In the genomic region with DNA sequence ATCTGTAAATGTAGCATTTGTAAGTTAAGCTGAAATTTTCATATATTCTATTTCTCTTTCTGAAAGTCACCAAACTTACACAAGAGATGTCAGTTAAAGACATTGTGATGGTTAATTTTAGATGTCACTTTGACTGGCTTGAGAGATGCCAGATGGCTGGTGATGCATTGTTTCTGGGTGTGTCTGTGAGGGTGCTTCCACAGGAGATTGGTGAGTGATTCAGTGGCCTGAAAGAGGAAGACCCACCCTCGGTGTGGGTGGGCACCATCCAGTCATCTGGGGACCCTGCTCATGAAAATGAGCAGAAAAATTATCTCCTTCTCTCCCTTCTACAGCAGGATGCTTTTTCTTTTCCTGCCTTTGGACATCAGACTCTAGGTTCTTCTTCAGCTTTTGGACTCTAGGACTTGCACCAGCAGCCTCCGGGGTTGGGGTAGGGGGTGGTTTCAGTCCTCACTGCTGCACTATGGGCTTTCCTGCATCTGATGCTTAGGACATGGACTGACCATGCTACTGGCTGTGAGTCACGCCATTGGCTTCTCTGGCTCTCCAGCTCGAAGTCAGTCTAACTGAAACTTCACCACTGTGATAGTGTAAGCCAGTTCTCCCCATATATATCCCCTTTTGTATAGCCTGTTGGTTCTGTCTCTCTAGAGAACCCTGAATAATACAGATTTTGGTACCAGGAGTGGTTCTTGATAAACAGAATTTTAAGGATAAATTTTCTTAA, we compare ENCODE assay signal across 9 cellular contexts. TPM values are rescaled to one million over a fixed set of nuclear protein-coding genes. Genes with fewer than 3 reads are reported as not detected.
DNase-seq lines count a peak whose midpoint lies in the region; ATAC-seq lines count a peak whose summit lies in the region.
"Had no signal": no experiment of that assay in that cellular context is flagged by ENCODE, and none has a peak within 500 bp of the region (broad histone marks: within the 10 kb centered on the region; RNA-seq: fewer than 3 reads in every experiment).

No MANE protein-coding gene starts in this region.

- peak; percentile 33 for DNase-seq in CD1c-positive myeloid dendritic cell (ENCODE audit: extremely low spot score)
- DNase-seq in activated T-cell treated with anti-CD3 and anti-CD28 coated beads, Interleukin-2, amount 50 U/mL, for 72 hours = peak; percentile 27 to 32
- peak; percentile 35 for DNase-seq in naive B cell
- DNase-seq in effector memory CD4-positive, alpha-beta T cell = no peak
- DNase-seq in OCI-M2 (lab: John Stamatoyannopoulos, UW; ENCODE audit: unreplicated experiment) = no peak

- peaks cover 0 to 2% of the 10 kb centered on the region in 2 donors for H3K9me3 Mint-ChIP-seq in activated T-cell treated with anti-CD3 and anti-CD28 coated beads, Interleukin-2, amount 50 U/mL, for 72 hours
- H3K9me3 Mint-ChIP-seq in naive B cell = peaks cover 0 to 12% (median 5%) of the 10 kb centered on the region in 7 donors

- peak overlapping the region; percentile 78 for H3K27ac Mint-ChIP-seq in activated T-cell treated with anti-CD3 and anti-CD28 coated beads, Interleukin-2, amount 50 U/mL, for 72 hours
- H3K27ac Mint-ChIP-seq in naive B cell = peak overlapping the region in 5 of 6 donors; percentile 79 to 92 (median 81)

- H3K4me1 Mint-ChIP-seq in activated T-cell treated with anti-CD3 and anti-CD28 coated beads, Interleukin-2, amount 50 U/mL, for 72 hours (ENCODE audit: low read depth) = peaks cover 31% of the 10 kb centered on the region
- peaks cover 52 to 63% (median 60%) of the 10 kb centered on the region in 3 donors for H3K4me1 Mint-ChIP-seq in naive B cell

- peak; percentile 38 for ATAC-seq in HG02852 (IDR thresholded peaks at IDR 0.05; ENCODE audit: unreplicated experiment)
- ATAC-seq in activated T-cell treated with anti-CD3 and anti-CD28 coated beads, Interleukin-2, amount 50 U/mL, for 72 hours (replicated peaks in 1 of 2) = peak; percentile 84 to 86
- peak; percentile 73 to 77 for ATAC-seq in naive B cell (ENCODE audit: low read depth in 2 of 2)
- ATAC-seq in GM18870 (IDR thresholded peaks at IDR 0.05; ENCODE audit: unreplicated experiment) = no peak
- ATAC-seq in HG03095 (IDR thresholded peaks at IDR 0.05; ENCODE audit: unreplicated experiment) = no peak

- H3K27me3 ChIP-seq in effector memory CD4-positive, alpha-beta T cell (replicated peaks; ENCODE audit: control insufficient read depth, insufficient read depth, low read length, poor library complexity, severe bottlenecking) = no peaks in the 10 kb centered on the region

- H3K36me3 ChIP-seq in effector memory CD4-positive, alpha-beta T cell (ENCODE audit: control insufficient read depth, insufficient read depth, low read length) = no peaks in the 10 kb centered on the region

- H3K36me3 Mint-ChIP-seq in activated T-cell treated with anti-CD3 and anti-CD28 coated beads, Interleukin-2, amount 50 U/mL, for 72 hours (ENCODE audit: insufficient read depth in 2 of 2) = peaks cover 3% of the 10 kb centered on the region in 2 donors
- no peaks in the 10 kb centered on the region for H3K36me3 Mint-ChIP-seq in naive B cell

- H3K27me3 Mint-ChIP-seq in activated T-cell treated with anti-CD3 and anti-CD28 coated beads, Interleukin-2, amount 50 U/mL, for 72 hours (ENCODE audit: low read depth) = no peaks in the 10 kb centered on the region
- peaks cover 0 to 7% (median 5%) of the 10 kb centered on the region in 3 donors for H3K27me3 Mint-ChIP-seq in naive B cell

- H3K27ac ChIP-seq in effector memory CD4-positive, alpha-beta T cell (ENCODE audit: insufficient read depth, low read length, poor library complexity, severe bottlenecking) = no peak overlapping the region

- peak overlapping the region in 1 of 2 donors; percentile 39 for H3K4me3 Mint-ChIP-seq in activated T-cell treated with anti-CD3 and anti-CD28 coated beads, Interleukin-2, amount 50 U/mL, for 72 hours
- peak overlapping the region; percentile 2 to 64 (median 48) for H3K4me3 Mint-ChIP-seq in naive B cell

- no peak overlapping the region for H3K4me3 ChIP-seq in effector memory CD4-positive, alpha-beta T cell (ENCODE audit: insufficient read depth, low read depth, low read length, poor library complexity, severe bottlenecking)

- H3K4me1 ChIP-seq in effector memory CD4-positive, alpha-beta T cell (ENCODE audit: control insufficient read depth, insufficient read depth, low read length, poor library complexity, severe bottlenecking) = peaks cover 10% of the 10 kb centered on the region

- no peaks in the 10 kb centered on the region for H3K9me3 ChIP-seq in effector memory CD4-positive, alpha-beta T cell (ENCODE audit: control insufficient read depth, low read length)

RNA-seq across cellular contexts. Expression of gene PDE6H, which starts 20.9 kb away (rescaled TPM):
- total RNA-seq in activated T-cell treated with anti-CD3 and anti-CD28 coated beads, Interleukin-2, amount 50 U/mL, for 72 hours = not detected
- polyA plus RNA-seq in naive B cell (ENCODE audit: low read depth in 6 of 6) = not detected
- polyA plus RNA-seq: keratinocyte had no signal

RNA-seq across cellular contexts. Expression of gene ARHGDIB, which starts 32.3 kb away (rescaled TPM):
- 100 to 1,000 TPM; 402 to 450 TPM for total RNA-seq in activated T-cell treated with anti-CD3 and anti-CD28 coated beads, Interleukin-2, amount 50 U/mL, for 72 hours
- polyA plus RNA-seq in naive B cell (ENCODE audit: low read depth in 6 of 6) = 1,000 to 10,000 TPM; 2,706 to 4,844 (median 2,864) TPM

RNA-seq across cellular contexts. Expression of gene ERP27, which starts 55.4 kb away (rescaled TPM):
- total RNA-seq in activated T-cell treated with anti-CD3 and anti-CD28 coated beads, Interleukin-2, amount 50 U/mL, for 72 hours = 1 to 10 TPM; 3.8 to 4.0 TPM
- 1 to 10 TPM; 2.4 to 4.8 (median 2.7) TPM for polyA plus RNA-seq in naive B cell (ENCODE audit: low read depth in 6 of 6)

Comparison
In these comparisons a context has a peak if more than half of its experiments do, and no peak if none do; other contexts are left out.
1. DNase-seq: peak in CD1c-positive myeloid dendritic cell (single experiment), activated T-cell treated with anti-CD3 and anti-CD28 coated beads, Interleukin-2, amount 50 U/mL, for 72 hours (2 of 2) and naive B cell (single experiment); none in effector memory CD4-positive, alpha-beta T cell (0 of 3) and OCI-M2 (single experiment).
2. ATAC-seq: peak in HG02852 (single experiment), activated T-cell treated with anti-CD3 and anti-CD28 coated beads, Interleukin-2, amount 50 U/mL, for 72 hours (2 of 2) and naive B cell (2 of 2); none in GM18870 (single experiment) and HG03095 (single experiment).